2 cellular contexts compared by ENCODE assay signal in the genomic region with DNA sequence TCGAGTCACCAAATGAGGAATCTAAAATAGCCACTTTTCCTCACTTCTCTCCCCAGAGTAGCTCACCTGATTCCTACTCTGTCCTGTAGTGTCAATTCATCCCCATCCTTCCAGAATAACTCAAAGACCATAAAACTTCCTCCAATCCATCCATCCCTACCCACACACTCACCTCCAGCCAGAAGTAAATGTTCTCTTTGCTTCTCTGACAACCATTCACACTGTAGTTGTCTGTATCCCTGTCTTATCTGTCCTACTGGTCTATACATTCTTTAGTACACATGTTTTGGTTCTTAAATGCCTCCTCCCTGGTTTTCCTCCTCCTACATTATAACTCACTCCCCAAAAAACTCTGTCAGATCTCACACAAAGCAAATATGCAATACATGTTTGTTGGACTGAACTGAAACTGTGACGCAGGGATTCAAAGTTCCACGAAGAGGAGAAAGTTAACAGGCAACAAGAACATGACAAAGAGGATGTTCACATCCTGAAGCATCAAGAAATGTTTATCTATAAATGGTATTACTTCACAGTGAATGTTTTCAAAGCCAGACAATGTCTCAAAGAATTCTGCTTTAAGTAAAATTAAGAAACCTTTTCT.
TF ChIP-seq lines count a peak whose summit lies in the region.

No MANE protein-coding gene starts in this region.

TF ChIP-seq in GM12878, 131 proteins besides CTCF, POLR2A, EP300 and RAD21:
- TF ChIP-seq CUX1 (IDR thresholded peaks at IDR 0.05; ENCODE audit: insufficient replicate concordance, low read depth, low read length), result no peak

TF ChIP-seq in liver, 16 proteins besides CTCF, POLR2A, EP300 and RAD21 (continued from another document):
- TF ChIP-seq REST (IDR thresholded peaks at IDR 0.05) (no peak), RXRA (IDR thresholded peaks at IDR 0.05) (peak in 1 of 2 donors; percentile 32), GABPA (IDR thresholded peaks at IDR 0.05 in 1 of 2, conservative IDR thresholded peaks at IDR 0.05 in 1 of 2) (no peak)
TF ChIP-seq in liver: peak in this region for 3.
